ENCODE assay signal across 8 cellular contexts in genomic region chr9:98943682-98944129, GRCh38. TPM values are rescaled to one million over a fixed set of nuclear protein-coding genes. Genes with fewer than 3 reads are reported as not detected.
DNase-seq lines count a peak whose midpoint lies in the region; ATAC-seq lines count a peak whose summit lies in the region.

COL15A1 (plus strand) TSS chr9:98943907; CDS start chr9:98944062, 155 bp downstream.

- POLR2A ChIA-PET in naive thymus-derived CD8-positive, alpha-beta T cell (lab: Charles Lee): no interaction called here

- H3K4me1 Mint-ChIP-seq in IgD-negative memory B cell: peaks cover 0 to 4% (median 3%) of the 10 kb centered on the region in 3 donors
- H3K4me1 Mint-ChIP-seq in effector memory CD8-positive, alpha-beta T cell (ENCODE audit: low read depth in 2 of 2): peaks cover 9 to 10% of the 10 kb centered on the region in 2 donors
- peaks cover 2 to 14% (median 9%) of the 10 kb centered on the region in 4 donors for H3K4me1 Mint-ChIP-seq in naive thymus-derived CD8-positive, alpha-beta T cell

- no peaks in the 10 kb centered on the region for H3K36me3 Mint-ChIP-seq in IgD-negative memory B cell
- no peaks in the 10 kb centered on the region for H3K36me3 Mint-ChIP-seq in effector memory CD8-positive, alpha-beta T cell (ENCODE audit: insufficient read depth)
- no peaks in the 10 kb centered on the region for H3K36me3 Mint-ChIP-seq in naive thymus-derived CD8-positive, alpha-beta T cell

- ATAC-seq in effector memory CD8-positive, alpha-beta T cell (replicated peaks): no peak
- ATAC-seq in naive thymus-derived CD8-positive, alpha-beta T cell: no peak
- no peak for ATAC-seq in HG02885 (IDR thresholded peaks at IDR 0.05; ENCODE audit: poor library complexity, unreplicated experiment)
- ATAC-seq in GM19023 (IDR thresholded peaks at IDR 0.05; ENCODE audit: unreplicated experiment): no peak
- no peak for ATAC-seq in HG02623 (IDR thresholded peaks at IDR 0.05; ENCODE audit: unreplicated experiment)

- peak; percentile 34 for DNase-seq in AG08395 (ENCODE audit: low spot score)
- no peak for DNase-seq in effector memory CD8-positive, alpha-beta T cell
- no peak for DNase-seq in naive thymus-derived CD8-positive, alpha-beta T cell
- no peak for DNase-seq in activated effector memory CD4-positive, alpha-beta T cell treated with Interleukin-2 at 50 U/mL for 16 hours

- H3K9me3 Mint-ChIP-seq in IgD-negative memory B cell: no peaks in the 10 kb centered on the region
- no peaks in the 10 kb centered on the region for H3K9me3 Mint-ChIP-seq in effector memory CD8-positive, alpha-beta T cell
- H3K9me3 Mint-ChIP-seq in naive thymus-derived CD8-positive, alpha-beta T cell: no peaks in the 10 kb centered on the region

- H3K4me3 Mint-ChIP-seq in IgD-negative memory B cell: peak within 1 kb of the TSS in 3 of 4 donors; percentile 38 to 86 (median 44)
- peak within 1 kb of the TSS; percentile 26 to 66 for H3K4me3 Mint-ChIP-seq in effector memory CD8-positive, alpha-beta T cell
- H3K4me3 Mint-ChIP-seq in naive thymus-derived CD8-positive, alpha-beta T cell: peak within 1 kb of the TSS in 8 of 10 donors; percentile 33 to 70 (median 46)

- H3K27me3 Mint-ChIP-seq in IgD-negative memory B cell: peaks cover 59% of the 10 kb centered on the region
- peaks cover 47 to 94% of the 10 kb centered on the region in 2 donors for H3K27me3 Mint-ChIP-seq in effector memory CD8-positive, alpha-beta T cell
- H3K27me3 Mint-ChIP-seq in naive thymus-derived CD8-positive, alpha-beta T cell: peaks cover 31 to 70% (median 66%) of the 10 kb centered on the region in 5 donors

- H3K27ac Mint-ChIP-seq in IgD-negative memory B cell: no peak within 1 kb of the TSS
- no peak within 1 kb of the TSS for H3K27ac Mint-ChIP-seq in effector memory CD8-positive, alpha-beta T cell
- H3K27ac Mint-ChIP-seq in naive thymus-derived CD8-positive, alpha-beta T cell: no peak within 1 kb of the TSS

RNA-seq across cellular contexts. Expression of gene COL15A1, which starts in this region (rescaled TPM):
- polyA plus RNA-seq in IgD-negative memory B cell: 0.08 TPM
- total RNA-seq in naive thymus-derived CD8-positive, alpha-beta T cell: not detected
- polyA plus RNA-seq in naive thymus-derived CD8-positive, alpha-beta T cell: not detected
